In the genomic region with DNA sequence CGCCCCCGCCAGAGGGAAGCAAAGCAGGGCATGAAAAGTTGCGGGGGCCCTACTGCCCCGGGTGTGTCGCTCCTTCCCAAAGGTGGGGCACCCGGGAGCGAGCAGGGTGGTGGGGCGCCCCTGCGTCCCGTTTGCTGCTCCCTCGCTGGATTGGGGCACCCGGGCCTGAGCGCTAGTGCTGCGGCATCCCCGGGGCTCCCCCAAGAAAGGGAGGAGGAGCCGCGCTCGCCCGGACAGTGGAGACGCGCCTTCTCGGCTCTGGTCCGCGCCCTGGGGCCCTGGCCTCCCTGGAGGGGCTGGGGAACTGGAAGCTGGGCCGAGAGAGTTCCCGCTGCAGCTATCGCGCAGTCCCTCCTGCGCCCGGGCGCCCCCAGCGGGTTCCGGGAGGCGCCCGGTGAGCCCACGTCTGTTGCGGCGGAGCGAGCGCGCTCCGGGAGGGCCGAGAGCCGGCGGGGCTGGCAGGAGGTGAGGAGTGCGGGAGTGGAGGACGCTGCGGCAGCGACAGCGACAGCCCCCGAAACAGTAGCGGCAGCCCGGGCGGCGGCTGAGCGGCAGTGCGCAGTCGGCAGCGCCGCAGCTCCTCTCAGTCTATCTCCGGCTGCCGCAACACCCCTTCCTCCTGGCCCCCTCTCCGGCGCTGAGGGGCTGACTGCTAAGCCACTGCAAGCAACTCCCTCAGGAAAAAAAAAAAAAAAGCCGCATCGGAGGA, we compare ENCODE assay signal across 8 cellular contexts. TPM values are rescaled to one million over a fixed set of nuclear protein-coding genes. Genes with fewer than 3 reads are reported as not detected.
A peak's percentile ranks its signal among the peaks of the same experiment; 100 is the strongest.
DNase-seq lines count a peak whose midpoint lies in the region; ATAC-seq, FAIRE-seq and TF ChIP-seq lines count a peak whose summit lies in the region.

No MANE protein-coding gene starts in this region.

- H3K4me1 Mint-ChIP-seq in T-helper 2 cell treated with Interferon-gamma antibody and Interleukin-4, amounts not matched to agents 5 μg/mL and 100 μg/mL, for 36 hours (ENCODE audit: low read depth) = peaks cover 1% of the 10 kb centered on the region

- TF ChIP-seq EP300 in upper lobe of left lung (IDR thresholded peaks at IDR 0.05) = no peak

- no peak overlapping the region for H3K27ac Mint-ChIP-seq in T-helper 2 cell treated with Interferon-gamma antibody and Interleukin-4, amounts not matched to agents 5 μg/mL and 100 μg/mL, for 36 hours

- WGBS in upper lobe of left lung, 2 donors = 0 to 2% methylated on average over 16 to 21 of the region's 66 CpGs

- H3K79me2 ChIP-seq in HCT116 (ENCODE audit: insufficient read depth, low read length) = no peaks in the 10 kb centered on the region

- no peak overlapping the region for H2AFZ ChIP-seq in HCT116 (ENCODE audit: low read depth, low read length, poor library complexity, severe bottlenecking)

- TF ChIP-seq CTCF in D721Med (IDR thresholded peaks at IDR 0.05; ENCODE audit: insufficient read depth, missing control alignments) (peak; percentile 25), HCT116 (IDR thresholded peaks at IDR 0.05 in 2 of 3, conservative IDR thresholded peaks at IDR 0.05 in 1 of 3; ENCODE audit: borderline replicate concordance in 1 of 3, insufficient read depth in 1 of 3, low read depth in 2 of 3, low read length in 2 of 3) (no peak), upper lobe of left lung (IDR thresholded peaks at IDR 0.05) (peak in 1 of 6 experiments; percentile 13)

- RAD21 ChIA-PET in HCT116 (lab: Charles Lee; ENCODE audit: low non-redundant PET in 1 of 2, low total read pairs in 2 of 2, uncharacterized antibody in 2 of 2, unreplicated experiment in 2 of 2) = no interaction called here

- POLR2A ChIA-PET in HCT116 (lab: Charles Lee) = no interaction called here

- H3K4me3 Mint-ChIP-seq in T-helper 2 cell treated with Interferon-gamma antibody and Interleukin-4, amounts not matched to agents 5 μg/mL and 100 μg/mL, for 36 hours = peak overlapping the region; percentile 56

- no peak for TF ChIP-seq POLR2A in HCT116 (IDR thresholded peaks at IDR 0.05; ENCODE audit: borderline replicate concordance, extremely low read depth, insufficient read depth, insufficient read length)
- TF ChIP-seq POLR2A in upper lobe of left lung (IDR thresholded peaks at IDR 0.05) = no peak

- CTCF ChIA-PET in HCT116 (lab: Charles Lee) = interaction anchor here (2.1 to 2.2 kb wide), 2 partner anchors 10 to 28 kb away, joined by 8 read pairs; no protein-coding TSS in a partner anchor

- DNase-seq in D721Med (ENCODE audit: insufficient read length, low spot score) (no peak), HCT116 (ENCODE audit: low read depth, low spot score) (no peak), upper lobe of left lung (peak in 1 of 2 donors; percentile 89), COLO829 (ENCODE audit: low spot score) (no peak)
- no peak for DNase-seq in T-helper 2 cell treated with Interferon-gamma antibody and Interleukin-4, amounts not matched to agents 5 μg/mL and 100 μg/mL, for 36 hours (ENCODE audit: low spot score)

- H3K36me3 ChIP-seq in HCT116 (ENCODE audit: control insufficient read depth in 1 of 2, insufficient read depth in 2 of 2, low read length in 2 of 2) (no peaks in the 10 kb centered on the region), mucosa of stomach (ENCODE audit: control insufficient read depth, insufficient read depth, low read length) (no peaks in the 10 kb centered on the region), upper lobe of left lung (no peaks in the 10 kb centered on the region)

- H3K9me2 ChIP-seq in HCT116 (ENCODE audit: insufficient read depth) = no peaks in the 10 kb centered on the region

- peak overlapping the region; percentile 38 to 53 for H3K4me3 ChIP-seq in HCT116 (replicated peaks in 1 of 2; ENCODE audit: low read depth in 1 of 2, low read length in 2 of 2)
- H3K4me3 ChIP-seq in mucosa of stomach (ENCODE audit: low read length) = peak overlapping the region; percentile 37
- H3K4me3 ChIP-seq in upper lobe of left lung = peak overlapping the region; percentile 53 to 68 (median 64)

- H3K36me3 Mint-ChIP-seq in T-helper 2 cell treated with Interferon-gamma antibody and Interleukin-4, amounts not matched to agents 5 μg/mL and 100 μg/mL, for 36 hours (ENCODE audit: low read depth) = no peaks in the 10 kb centered on the region

- peak; percentile 77 for ATAC-seq in HCT116
- peak; percentile 55 for ATAC-seq in esophagus mucosa
- peak; percentile 63 to 78 for ATAC-seq in upper lobe of left lung (ENCODE audit: low FRiP score in 2 of 2)
- no peak for ATAC-seq in HG02852 (IDR thresholded peaks at IDR 0.05; ENCODE audit: unreplicated experiment)

- H3K27me3 Mint-ChIP-seq in T-helper 2 cell treated with Interferon-gamma antibody and Interleukin-4, amounts not matched to agents 5 μg/mL and 100 μg/mL, for 36 hours (ENCODE audit: low read depth) = peaks cover 53% of the 10 kb centered on the region

- peaks cover 0 to 7% of the 10 kb centered on the region in 2 experiments; a peak in 1 of 4 replicates for H3K4me1 ChIP-seq in HCT116 (ENCODE audit: control insufficient read depth in 1 of 2, insufficient read depth in 2 of 2, low read length in 2 of 2)
- H3K4me1 ChIP-seq in mucosa of stomach (ENCODE audit: control insufficient read depth, insufficient read depth, low read length) = peaks cover 8% of the 10 kb centered on the region
- H3K4me1 ChIP-seq in upper lobe of left lung = peaks cover 8 to 24% (median 22%) of the 10 kb centered on the region in 4 donors

- H3K27ac ChIP-seq in HCT116 (ENCODE audit: low read depth, low read length) (no peak overlapping the region; the same call in 1 of the 2 replicates), upper lobe of left lung (peak overlapping the region; percentile 65 to 83 (median 80))

- no TSS peak for BruUV-seq in HCT116 (replicated peaks; lab: Mats Ljungman, UMichigan)

- no peak for FAIRE-seq in D721Med (lab: Jason Lieb, UNC)

- TF ChIP-seq RAD21 in HCT116 (IDR thresholded peaks at IDR 0.05; ENCODE audit: low read depth) = no peak

- H3K4me2 ChIP-seq in HCT116 (ENCODE audit: low read length) = peak overlapping the region; percentile 74

- H3K27me3 ChIP-seq in HCT116 (ENCODE audit: insufficient read depth, low read length) (peaks cover 23% of the 10 kb centered on the region), mucosa of stomach (ENCODE audit: control insufficient read depth, insufficient read depth, low read length) (peaks cover 40% of the 10 kb centered on the region), upper lobe of left lung (peaks cover 0 to 18% (median 10%) of the 10 kb centered on the region in 4 donors)

- H4K20me1 ChIP-seq in HCT116 (ENCODE audit: insufficient read depth) = no peaks in the 10 kb centered on the region

- H3K9me3 Mint-ChIP-seq in T-helper 2 cell treated with Interferon-gamma antibody and Interleukin-4, amounts not matched to agents 5 μg/mL and 100 μg/mL, for 36 hours = no peaks in the 10 kb centered on the region

- H3K9ac ChIP-seq in HCT116 (ENCODE audit: low read length) = no peak overlapping the region
- H3K9ac ChIP-seq in mucosa of stomach (ENCODE audit: low read length) = peak overlapping the region; percentile 18

- intact Hi-C loops in HCT116 (cut with micrococcal nuclease) = no loop called here

- H3K9me3 ChIP-seq in HCT116 (ENCODE audit: control insufficient read depth in 1 of 2, insufficient read depth in 1 of 2, low read depth in 1 of 2, low read length in 2 of 2) (no peaks in the 10 kb centered on the region), mucosa of stomach (ENCODE audit: control insufficient read depth, low read length) (no peaks in the 10 kb centered on the region), upper lobe of left lung (no peaks in the 10 kb centered on the region)

TF ChIP-seq in HCT116, 20 proteins besides CTCF, POLR2A, EP300 and RAD21:
- TF ChIP-seq EZH2 (IDR thresholded peaks at IDR 0.05) (no peak), ZFX (IDR thresholded peaks at IDR 0.05) (no peak), YY1 (IDR thresholded peaks at IDR 0.05; ENCODE audit: extremely low read depth, insufficient replicate concordance, low read depth, low read length) (no peak), JUND (IDR thresholded peaks at IDR 0.05) (no peak), FOSL1 (IDR thresholded peaks at IDR 0.05; ENCODE audit: low read depth) (no peak), SIN3A (IDR thresholded peaks at IDR 0.05; ENCODE audit: low read depth) (no peak), ELF1 (IDR thresholded peaks at IDR 0.05; ENCODE audit: borderline replicate concordance, low read depth) (no peak)
- TF ChIP-seq, protein P1, sequence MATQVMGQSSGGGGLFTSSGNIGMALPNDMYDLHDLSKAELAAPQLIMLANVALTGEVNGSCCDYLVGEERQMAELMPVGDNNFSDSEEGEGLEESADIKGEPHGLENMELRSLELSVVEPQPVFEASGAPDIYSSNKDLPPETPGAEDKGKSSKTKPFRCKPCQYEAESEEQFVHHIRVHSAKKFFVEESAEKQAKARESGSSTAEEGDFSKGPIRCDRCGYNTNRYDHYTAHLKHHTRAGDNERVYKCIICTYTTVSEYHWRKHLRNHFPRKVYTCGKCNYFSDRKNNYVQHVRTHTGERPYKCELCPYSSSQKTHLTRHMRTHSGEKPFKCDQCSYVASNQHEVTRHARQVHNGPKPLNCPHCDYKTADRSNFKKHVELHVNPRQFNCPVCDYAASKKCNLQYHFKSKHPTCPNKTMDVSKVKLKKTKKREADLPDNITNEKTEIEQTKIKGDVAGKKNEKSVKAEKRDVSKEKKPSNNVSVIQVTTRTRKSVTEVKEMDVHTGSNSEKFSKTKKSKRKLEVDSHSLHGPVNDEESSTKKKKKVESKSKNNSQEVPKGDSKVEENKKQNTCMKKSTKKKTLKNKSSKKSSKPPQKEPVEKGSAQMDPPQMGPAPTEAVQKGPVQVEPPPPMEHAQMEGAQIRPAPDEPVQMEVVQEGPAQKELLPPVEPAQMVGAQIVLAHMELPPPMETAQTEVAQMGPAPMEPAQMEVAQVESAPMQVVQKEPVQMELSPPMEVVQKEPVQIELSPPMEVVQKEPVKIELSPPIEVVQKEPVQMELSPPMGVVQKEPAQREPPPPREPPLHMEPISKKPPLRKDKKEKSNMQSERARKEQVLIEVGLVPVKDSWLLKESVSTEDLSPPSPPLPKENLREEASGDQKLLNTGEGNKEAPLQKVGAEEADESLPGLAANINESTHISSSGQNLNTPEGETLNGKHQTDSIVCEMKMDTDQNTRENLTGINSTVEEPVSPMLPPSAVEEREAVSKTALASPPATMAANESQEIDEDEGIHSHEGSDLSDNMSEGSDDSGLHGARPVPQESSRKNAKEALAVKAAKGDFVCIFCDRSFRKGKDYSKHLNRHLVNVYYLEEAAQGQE (IDR thresholded peaks at IDR 0.05; ENCODE audit: low read depth) = no peak

RNA-seq across cellular contexts. Expression of a gene that starts 0.5 kb away (rescaled TPM):
- total RNA-seq in HCT116 (2021; ENCODE audit: unreplicated experiment) = not detected
- polyA plus RNA-seq in HCT116 (2012) = 0.03 TPM in 1 of 2 replicates, not detected in the other
- total RNA-seq in esophagus mucosa = not detected
- 10 to 100 TPM in 2 of 6 donors, 1 to 10 TPM in 4; 2.5 to 15.6 (median 9.4) TPM for total RNA-seq in upper lobe of left lung
